Comparison of ENCODE assay signal across 8 cellular contexts in the genomic region with DNA sequence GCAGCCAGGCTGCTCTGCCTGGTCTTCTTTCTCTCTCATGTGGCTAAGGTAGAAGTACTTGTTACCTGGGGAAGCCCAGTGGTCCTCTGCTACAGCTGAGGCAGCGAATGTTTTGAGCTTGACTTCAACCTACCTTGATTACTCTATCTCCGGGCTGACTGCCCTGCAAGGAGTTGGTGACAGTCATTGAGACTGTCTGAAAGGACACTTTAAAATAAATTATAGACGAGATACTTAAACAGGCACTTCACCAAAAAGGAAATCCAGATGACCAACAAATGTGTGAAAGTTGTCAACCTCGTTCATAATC. TPM values are rescaled to one million over a fixed set of nuclear protein-coding genes. Genes with fewer than 3 reads are reported as not detected.
DNase-seq lines count a peak whose midpoint lies in the region; ATAC-seq and TF ChIP-seq lines count a peak whose summit lies in the region.

No MANE protein-coding gene starts in this region.

- peak; percentile 74 for ATAC-seq in GM21528 (IDR thresholded peaks at IDR 0.05; ENCODE audit: low FRiP score, unreplicated experiment)
- peak; percentile 22; the same call in 1 of the 2 replicates for ATAC-seq in PC-3
- ATAC-seq in HG03045 (IDR thresholded peaks at IDR 0.05; ENCODE audit: unreplicated experiment): no peak
- no peak for ATAC-seq in HG02973 (IDR thresholded peaks at IDR 0.05; ENCODE audit: unreplicated experiment)

- 0 out of 2 replicates have a peak overlapping the region, but pooled peaks have one; percentile 1 for H3K27ac ChIP-seq in PC-3 (ENCODE audit: low read length)
- peak overlapping the region in 2 of 21 experiments; percentile 55 to 63 for H3K27ac ChIP-seq in skin epidermis

- in situ Hi-C loops in GM13976 (cut with MboI; ENCODE audit: low sequenced_read_pairs, unreplicated experiment): no loop called here

- H3K9ac ChIP-seq in PC-3 (ENCODE audit: low read length): peak overlapping the region; percentile 27

- H3K9me2 ChIP-seq in PC-3 (replicated peaks; ENCODE audit: low read length): no peaks in the 10 kb centered on the region

- H3K27me3 ChIP-seq in PC-3 (ENCODE audit: low read length): no peaks in the 10 kb centered on the region

- BruUV-seq in PC-3 (replicated peaks; lab: Mats Ljungman, UMichigan): no TSS peak

- CTCF ChIA-PET in PC-3 (lab: Charles Lee): no interaction called here

- TF ChIP-seq CTCF in PC-3 (conservative IDR thresholded peaks at IDR 0.05; ENCODE audit: low read depth, low read length) (no peak), fibroblast of mammary gland (conservative IDR thresholded peaks at IDR 0.05; ENCODE audit: control insufficient read depth, insufficient read depth, low read depth, low read length) (no peak), GM13976 (IDR thresholded peaks at IDR 0.05; ENCODE audit: borderline replicate concordance, control extremely low read depth, extremely low read depth, insufficient read depth, missing control alignments) (no peak)

- peaks cover 28% of the 10 kb centered on the region for H3K79me2 ChIP-seq in PC-3 (ENCODE audit: low read length)

- DNase-seq in PC-3: no peak
- DNase-seq in fibroblast of mammary gland (ENCODE audit: low read depth): no peak
- no peak for DNase-seq in NCI-H1092 (lab: John Stamatoyannopoulos, UW)
- DNase-seq in GM13976 (ENCODE audit: low spot score): no peak

- peaks cover 9% of the 10 kb centered on the region; the same call in 1 of the 2 replicates for H3K36me3 ChIP-seq in PC-3 (ENCODE audit: low read depth, low read length)

- peak overlapping the region; percentile 83 for H3K4me2 ChIP-seq in PC-3 (ENCODE audit: low read length)

- H3K9me3 ChIP-seq in PC-3 (ENCODE audit: low read length): no peaks in the 10 kb centered on the region

- peaks cover 14% of the 10 kb centered on the region for H3K4me1 ChIP-seq in PC-3 (ENCODE audit: insufficient read depth, low read length)

- intact Hi-C loops in PC-3 (cut with micrococcal nuclease): no loop called here

- H3F3A ChIP-seq in PC-3 (ENCODE audit: low read length, unreplicated experiment): no peaks in the 10 kb centered on the region

- H4K20me1 ChIP-seq in PC-3 (ENCODE audit: low read length): no peaks in the 10 kb centered on the region

- POLR2A ChIA-PET in PC-3 (lab: Charles Lee; ENCODE audit: unreplicated experiment): no interaction called here

- peak overlapping the region; percentile 87 for H3K4me3 ChIP-seq in PC-3 (ENCODE audit: low read length)
- H3K4me3 ChIP-seq in fibroblast of mammary gland (ENCODE audit: control insufficient read depth, low read depth, low read length): peak overlapping the region; percentile 93
- H3K4me3 ChIP-seq in skin epidermis: peak overlapping the region; percentile 72 to 99 (median 84)

- H2AFZ ChIP-seq in PC-3 (ENCODE audit: low read length): peak overlapping the region; percentile 96

RNA-seq across cellular contexts. Expression of gene CIT, which starts 0.5 kb away (rescaled TPM):
- 58.9 and 112 TPM in 2 replicates for total RNA-seq in PC-3 (2014; rRNA removed)

Comparison
In these comparisons a context has a peak if more than half of its experiments do, and no peak if none do; other contexts are left out.
1. ATAC-seq: peak in GM21528 (single experiment) and PC-3 (single experiment); none in HG03045 (single experiment) and HG02973 (single experiment).
2. Peak in every context shown above with its lines, with median percentiles within 50 percentile points of each other: H3K4me3 ChIP-seq.